In genomic region chr10:57506414-57507094, GRCh38 we compare ENCODE assay signal across 13 cellular contexts.
DNase-seq lines count a peak whose midpoint lies in the region; ATAC-seq and TF ChIP-seq lines count a peak whose summit lies in the region.
"Had no signal": no experiment of that assay in that cellular context is flagged by ENCODE, and none has a peak within 500 bp of the region (broad histone marks: within the 10 kb centered on the region; RNA-seq: fewer than 3 reads in every experiment).

No MANE protein-coding gene starts in this region.

- H3K36me3 Mint-ChIP-seq in stimulated activated effector memory CD8-positive, alpha-beta T cell treated with anti-CD3 and anti-CD28 coated beads, Interleukin-12 subunit alpha, Interleukin-12 subunit beta, amount 100 ng/mL, for 72 hours, result no peaks in the 10 kb centered on the region
- H3K36me3 Mint-ChIP-seq: CD4-positive, CD25-positive, alpha-beta regulatory T cell had no signal

- H2BK5ac ChIP-seq in neuronal stem cell (ENCODE audit: low read length), result no peak overlapping the region

- no peak overlapping the region for H2AFZ ChIP-seq in neuronal stem cell (ENCODE audit: low read length)
- H2AFZ ChIP-seq: GM23248 had no signal

- no peak overlapping the region for H4K8ac ChIP-seq in neuronal stem cell (ENCODE audit: low read depth, low read length)

- peak overlapping the region; percentile 82 for H3K14ac ChIP-seq in neuronal stem cell (ENCODE audit: low read length)

- no peak for TF ChIP-seq CTCF in heart right ventricle (IDR thresholded peaks at IDR 0.05)

- intact Hi-C loops in left ventricle myocardium superior (cut with micrococcal nuclease), result no loop called here
- intact Hi-C loops in heart right ventricle (cut with DNase I), result no loop called here

- no peaks in the 10 kb centered on the region for H3K4me1 Mint-ChIP-seq in stimulated activated effector memory CD8-positive, alpha-beta T cell treated with anti-CD3 and anti-CD28 coated beads, Interleukin-12 subunit alpha, Interleukin-12 subunit beta, amount 100 ng/mL, for 72 hours
- H3K4me1 Mint-ChIP-seq: CD4-positive, CD25-positive, alpha-beta regulatory T cell had no signal

- peaks cover 2% of the 10 kb centered on the region for H3K79me1 ChIP-seq in neuronal stem cell (ENCODE audit: low read depth, low read length)

- H2BK12ac ChIP-seq in neuronal stem cell (ENCODE audit: low read length), result no peak overlapping the region

- no peak overlapping the region for H3K4me2 ChIP-seq in neuronal stem cell (ENCODE audit: insufficient read depth, low read length, poor library complexity, severe bottlenecking)
- H3K4me2 ChIP-seq: BLaER1 treated with 17β-estradiol and CSF1 and Interleukin-3, amounts not matched to agents 10 nM and 100 nM had no signal

- H3K27ac ChIP-seq in heart right ventricle (no peak overlapping the region), neuronal stem cell (replicated peaks; ENCODE audit: low read length) (no peak overlapping the region)
- H3K27ac ChIP-seq: BLaER1 treated with 17β-estradiol and CSF1 and Interleukin-3, amounts not matched to agents 10 nM and 100 nM; GM23248 had no signal

- no peak overlapping the region for H3K4me3 ChIP-seq in heart right ventricle
- no peak overlapping the region for H3K4me3 ChIP-seq in neuronal stem cell (ENCODE audit: low read length in 2 of 2)
- H3K4me3 ChIP-seq: BLaER1 treated with 17β-estradiol and CSF1 and Interleukin-3, amounts not matched to agents 10 nM and 100 nM; GM23248 had no signal

- H4K91ac ChIP-seq in neuronal stem cell (ENCODE audit: low read depth, low read length, poor library complexity), result no peak overlapping the region

- no peak overlapping the region for H3K23ac ChIP-seq in neuronal stem cell (ENCODE audit: low read depth, low read length, poor library complexity)

- H2BK120ac ChIP-seq in neuronal stem cell (ENCODE audit: low read depth, low read length), result no peak overlapping the region

- H2AK5ac ChIP-seq in neuronal stem cell (ENCODE audit: low read depth, low read length), result no peak overlapping the region

- no peak overlapping the region for H3K4me3 Mint-ChIP-seq in stimulated activated effector memory CD8-positive, alpha-beta T cell treated with anti-CD3 and anti-CD28 coated beads, Interleukin-12 subunit alpha, Interleukin-12 subunit beta, amount 100 ng/mL, for 72 hours
- H3K4me3 Mint-ChIP-seq: CD4-positive, CD25-positive, alpha-beta regulatory T cell had no signal

- no peak overlapping the region for H2BK15ac ChIP-seq in neuronal stem cell (ENCODE audit: low read length)

- H3K36me3 ChIP-seq in heart right ventricle (no peaks in the 10 kb centered on the region), neuronal stem cell (replicated peaks in 1 of 2; ENCODE audit: control insufficient read depth in 2 of 2, insufficient read depth in 2 of 2, low read length in 2 of 2) (no peaks in the 10 kb centered on the region)
- H3K36me3 ChIP-seq: BLaER1 treated with 17β-estradiol and CSF1 and Interleukin-3, amounts not matched to agents 10 nM and 100 nM had no signal

- 71 to 74% methylated on average over 10 of the region's 10 CpGs for WGBS in heart right ventricle, 2 donors
- WGBS in neuronal stem cell (ENCODE audit: extremely low coverage in 2 of 2, insufficient read length in 2 of 2, insufficient replicate concordance in 1 of 2), 2 donors, result no CpG with 5 or more reads among the region's 10 CpGs

- peaks cover 0 to 16% (median 0%) of the 10 kb centered on the region in 11 donors for H3K9me3 ChIP-seq in heart right ventricle
- peaks cover 0 to 4% of the 10 kb centered on the region in 2 donors for H3K9me3 ChIP-seq in neuronal stem cell (replicated peaks in 1 of 2; ENCODE audit: control insufficient read depth in 2 of 2, insufficient read depth in 1 of 2, low read depth in 1 of 2, low read length in 2 of 2)

- no peaks in the 10 kb centered on the region for H3K27me3 ChIP-seq in heart right ventricle
- no peaks in the 10 kb centered on the region for H3K27me3 ChIP-seq in neuronal stem cell (ENCODE audit: control insufficient read depth in 3 of 3, insufficient read depth in 3 of 3, low read depth in 1 of 3, low read length in 3 of 3)
- H3K27me3 ChIP-seq: BLaER1 treated with 17β-estradiol and CSF1 and Interleukin-3, amounts not matched to agents 10 nM and 100 nM had no signal

- H3K4me1 ChIP-seq in heart right ventricle (no peaks in the 10 kb centered on the region), neuronal stem cell (ENCODE audit: control insufficient read depth in 2 of 2, insufficient read depth in 1 of 2, low read depth in 1 of 2, low read length in 2 of 2) (no peaks in the 10 kb centered on the region)
- H3K4me1 ChIP-seq: BLaER1 treated with 17β-estradiol and CSF1 and Interleukin-3, amounts not matched to agents 10 nM and 100 nM had no signal

- no peak overlapping the region for H3K9ac ChIP-seq in neuronal stem cell (ENCODE audit: low read depth, low read length, poor library complexity)
- H3K9ac ChIP-seq: BLaER1 treated with 17β-estradiol and CSF1 and Interleukin-3, amounts not matched to agents 10 nM and 100 nM; GM23248 had no signal

- H3K4ac ChIP-seq in neuronal stem cell (ENCODE audit: low read length), result no peak overlapping the region

- H3K9me3 Mint-ChIP-seq in stimulated activated effector memory CD8-positive, alpha-beta T cell treated with anti-CD3 and anti-CD28 coated beads, Interleukin-12 subunit alpha, Interleukin-12 subunit beta, amount 100 ng/mL, for 72 hours, result peaks cover 6% of the 10 kb centered on the region

- DNase-seq in left ventricle myocardium superior (peak; percentile 26), heart right ventricle (no peak), neuronal stem cell (ENCODE audit: low spot score) (no peak), NCI-H1694 treated with DMSO at 0.1 percent for 48 hours (lab: John Stamatoyannopoulos, UW) (no peak)
- DNase-seq in stimulated activated effector memory CD8-positive, alpha-beta T cell treated with anti-CD3 and anti-CD28 coated beads, Interleukin-12 subunit alpha, Interleukin-12 subunit beta, amount 100 ng/mL, for 72 hours (ENCODE audit: low spot score in 2 of 2), result no peak
- DNase-seq: ACHN; CD4-positive, CD25-positive, alpha-beta regulatory T cell; DMS 273 treated with DMSO at 0.1 percent for 48 hours; GM23248 had no signal

- peak overlapping the region; percentile 38 for H3K18ac ChIP-seq in neuronal stem cell (ENCODE audit: low read length)

- H3K27ac Mint-ChIP-seq in stimulated activated effector memory CD8-positive, alpha-beta T cell treated with anti-CD3 and anti-CD28 coated beads, Interleukin-12 subunit alpha, Interleukin-12 subunit beta, amount 100 ng/mL, for 72 hours, result no peak overlapping the region

- ATAC-seq in left ventricle myocardium superior, result no peak
- ATAC-seq in heart right ventricle, result no peak
- ATAC-seq in stimulated activated effector memory CD8-positive, alpha-beta T cell treated with anti-CD3 and anti-CD28 coated beads, Interleukin-12 subunit alpha, Interleukin-12 subunit beta, amount 100 ng/mL, for 72 hours, result peak; percentile 37
- no peak for ATAC-seq in GM21423 (IDR thresholded peaks at IDR 0.05; ENCODE audit: unreplicated experiment)
- ATAC-seq in GM18909 (IDR thresholded peaks at IDR 0.05; ENCODE audit: poor library complexity, unreplicated experiment), result no peak
- ATAC-seq: HCT116 had no signal
